In the genomic region with DNA sequence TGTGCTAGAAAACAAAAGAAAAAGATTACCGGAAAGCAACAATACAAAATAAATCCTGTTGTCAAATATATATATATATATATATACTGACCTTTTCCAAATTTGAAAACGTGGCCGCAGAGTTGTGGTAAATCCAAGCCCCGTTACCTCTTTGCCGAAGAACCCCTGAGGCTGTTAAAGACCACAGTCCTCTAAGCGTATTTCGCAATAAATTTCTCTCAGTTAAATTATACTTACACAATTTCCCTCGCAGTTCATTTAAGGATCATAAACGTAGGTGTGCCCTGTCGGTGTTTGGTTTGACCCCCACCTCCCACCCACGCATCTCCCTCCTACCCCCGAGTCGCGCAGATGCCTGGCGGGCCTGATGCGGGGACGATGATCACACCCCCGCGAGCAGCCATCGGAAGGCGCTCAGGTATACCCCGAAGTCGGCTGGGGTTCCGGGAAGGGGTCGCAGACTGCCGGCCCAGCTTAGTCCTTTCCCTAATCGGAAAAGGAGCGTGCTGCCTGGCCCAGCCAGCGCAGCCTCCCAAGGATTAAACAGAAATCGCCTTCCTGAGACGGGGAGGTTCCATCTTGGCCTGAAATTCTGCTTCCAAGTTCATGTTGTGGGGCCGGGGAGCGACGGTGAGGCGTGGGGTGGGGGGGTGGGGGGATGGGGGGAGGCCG, we compare ENCODE assay signal across 12 cellular contexts. TPM values are rescaled to one million over a fixed set of nuclear protein-coding genes. Genes with fewer than 3 reads are reported as not detected.
A peak's percentile ranks its signal among the peaks of the same experiment; 100 is the strongest.
DNase-seq lines count a peak whose midpoint lies in the region; ATAC-seq and TF ChIP-seq lines count a peak whose summit lies in the region.
"Had no signal": no experiment of that assay in that cellular context is flagged by ENCODE, and none has a peak within 500 bp of the region (broad histone marks: within the 10 kb centered on the region; RNA-seq: fewer than 3 reads in every experiment).

No MANE protein-coding gene starts in this region.

- H3K4me1 ChIP-seq in mesendoderm (ENCODE audit: control insufficient read depth, low read depth, low read length) (no peaks in the 10 kb centered on the region), stomach smooth muscle (ENCODE audit: control insufficient read depth, insufficient read depth, low read length) (peaks cover 18% of the 10 kb centered on the region), Karpas-422 (ENCODE audit: low read length) (peaks cover 26% of the 10 kb centered on the region)

- H3K9ac ChIP-seq in mesendoderm (ENCODE audit: low read length) (no peak overlapping the region), stomach smooth muscle (ENCODE audit: low read length in 2 of 2) (peak overlapping the region; percentile 79 to 93), Karpas-422 (ENCODE audit: low read length) (no peak overlapping the region)

- no peak for TF ChIP-seq CTCF in coronary artery (IDR thresholded peaks at IDR 0.05)

- H3K79me2 ChIP-seq in mesendoderm (ENCODE audit: control insufficient read depth, insufficient read depth, low read length) = no peaks in the 10 kb centered on the region
- H3K79me2 ChIP-seq in Karpas-422 (ENCODE audit: low read length) = no peaks in the 10 kb centered on the region

- H3K36me3 ChIP-seq in mesendoderm (ENCODE audit: control insufficient read depth, insufficient read depth, low read length) (no peaks in the 10 kb centered on the region), stomach smooth muscle (ENCODE audit: control insufficient read depth in 2 of 2, insufficient read depth in 2 of 2, low read length in 2 of 2) (no peaks in the 10 kb centered on the region), Karpas-422 (ENCODE audit: insufficient read depth, low read length) (no peaks in the 10 kb centered on the region), MG63 (no peaks in the 10 kb centered on the region)
- H3K36me3 ChIP-seq: WERI-Rb-1 had no signal

- no peaks in the 10 kb centered on the region for H4K20me1 ChIP-seq in Karpas-422 (ENCODE audit: insufficient read depth, low read depth, low read length)

- H4K8ac ChIP-seq in mesendoderm (ENCODE audit: low read depth, low read length) = no peak overlapping the region

- no peak overlapping the region for H3K56ac ChIP-seq in mesendoderm (ENCODE audit: low read length)

- no peak overlapping the region for H4K5ac ChIP-seq in mesendoderm (ENCODE audit: low read length)

- WGBS in mesendoderm (ENCODE audit: extremely low coverage, insufficient coverage, low lambda C conversion rate) = no CpG with 5 or more reads among the region's 36 CpGs

- peak; percentile 44 for DNase-seq in MV-4-11 (lab: John Stamatoyannopoulos, UW)
- no peak for DNase-seq in coronary artery (ENCODE audit: low spot score)
- DNase-seq in mesendoderm = peak; percentile 39
- no peak for DNase-seq in Karpas-422
- no peak for DNase-seq in MG63
- DNase-seq: activated T-cell treated with anti-CD3 and anti-CD28 coated beads, Interleukin-2, amount 50 U/mL, for 48 hours; SHP77 treated with DMSO at 0.1 percent for 48 hours; stimulated activated CD4-positive, alpha-beta T cell treated with anti-CD3 and anti-CD28 coated beads, Interleukin-1b, Interleukin-23, amount 100 ng/mL, for 48 hours had no signal

- ATAC-seq in HG02588 (IDR thresholded peaks at IDR 0.05; ENCODE audit: unreplicated experiment) (no peak), GM18511 (IDR thresholded peaks at IDR 0.05; ENCODE audit: unreplicated experiment) (no peak)

- H3K9me3 ChIP-seq in stomach smooth muscle (ENCODE audit: control insufficient read depth in 2 of 2, low read length in 2 of 2) (no peaks in the 10 kb centered on the region), Karpas-422 (ENCODE audit: low read length) (no peaks in the 10 kb centered on the region), MG63 (no peaks in the 10 kb centered on the region)

- no peak overlapping the region for H3K23ac ChIP-seq in mesendoderm (ENCODE audit: low read length)

- H2AK5ac ChIP-seq in mesendoderm (ENCODE audit: low read length) = no peak overlapping the region

- H3K18ac ChIP-seq in mesendoderm (ENCODE audit: low read length) = peak overlapping the region; percentile 56

- no peak overlapping the region for H2BK120ac ChIP-seq in mesendoderm (ENCODE audit: low read depth, low read length)

- H3K27ac ChIP-seq in coronary artery (no peak overlapping the region), mesendoderm (ENCODE audit: low read depth, low read length) (no peak overlapping the region), stomach smooth muscle (ENCODE audit: low read length) (peak overlapping the region; percentile 97), Karpas-422 (ENCODE audit: low read length) (no peak overlapping the region)

- H2BK15ac ChIP-seq in mesendoderm (replicated peaks; ENCODE audit: low read depth) = no peak overlapping the region

- H3K4me3 ChIP-seq in coronary artery (peak overlapping the region; percentile 95), mesendoderm (ENCODE audit: low read length) (no peak overlapping the region), stomach smooth muscle (ENCODE audit: low read length in 2 of 2) (peak overlapping the region; percentile 41 to 95), Karpas-422 (ENCODE audit: low read length) (no peak overlapping the region), MG63 (no peak overlapping the region)

- no peak overlapping the region for H2AFZ ChIP-seq in Karpas-422 (ENCODE audit: low read length)

- no peak overlapping the region for H2BK5ac ChIP-seq in mesendoderm (ENCODE audit: low read length)

- H3K79me1 ChIP-seq in mesendoderm (ENCODE audit: low read length) = no peaks in the 10 kb centered on the region

- no peaks in the 10 kb centered on the region for H3K9me2 ChIP-seq in Karpas-422 (replicated peaks; ENCODE audit: insufficient read depth, low read length)

- H3K27me3 ChIP-seq in mesendoderm (ENCODE audit: insufficient read depth, low read length, poor library complexity) (peaks cover 10% of the 10 kb centered on the region), stomach smooth muscle (ENCODE audit: control insufficient read depth in 1 of 2, insufficient read depth in 2 of 2, low read length in 2 of 2) (no peaks in the 10 kb centered on the region), Karpas-422 (ENCODE audit: low read length) (no peaks in the 10 kb centered on the region), MG63 (no peaks in the 10 kb centered on the region; the same call in 1 of the 2 replicates)

- peak overlapping the region; percentile 20 for H3K4ac ChIP-seq in mesendoderm (ENCODE audit: low read depth, low read length)

- no peak overlapping the region for H3K4me2 ChIP-seq in mesendoderm (ENCODE audit: low read length)
- no peak overlapping the region for H3K4me2 ChIP-seq in Karpas-422 (ENCODE audit: low read depth, low read length, poor library complexity, severe bottlenecking)

RNA-seq across cellular contexts. Expression of a gene that starts 2.9 kb away (rescaled TPM):
- 0.25 TPM for polyA plus RNA-seq in mesendoderm (2013, experiment 1 of 2)
- polyA plus RNA-seq in mesendoderm (2013, experiment 2 of 2) = 0.10 TPM
- 32.5 and 35.3 TPM in 2 replicates for total RNA-seq in Karpas-422 (2014; rRNA removed; shearing (Covaris generic); ENCODE audit: low replicate concordance)
- 3.6 and 7.4 TPM in 2 replicates for total RNA-seq in MG63 (2014; rRNA removed; shearing (Covaris generic); ENCODE audit: low replicate concordance)

Comparison
In these comparisons a context has a peak if more than half of its experiments do, and no peak if none do; other contexts are left out.
1. DNase-seq: peak in MV-4-11 (single experiment) and mesendoderm (single experiment); none in coronary artery (single experiment), Karpas-422 (single experiment) and MG63 (single experiment).
2. H3K4me3 ChIP-seq: peak in coronary artery (single experiment) and stomach smooth muscle (2 of 2); none in mesendoderm (single experiment), Karpas-422 (single experiment) and MG63 (single experiment).
3. H3K9ac ChIP-seq: peak in stomach smooth muscle (2 of 2); none in mesendoderm (single experiment) and Karpas-422 (single experiment).